Comparison of ENCODE assay signal across 11 cellular contexts in the genomic region with DNA sequence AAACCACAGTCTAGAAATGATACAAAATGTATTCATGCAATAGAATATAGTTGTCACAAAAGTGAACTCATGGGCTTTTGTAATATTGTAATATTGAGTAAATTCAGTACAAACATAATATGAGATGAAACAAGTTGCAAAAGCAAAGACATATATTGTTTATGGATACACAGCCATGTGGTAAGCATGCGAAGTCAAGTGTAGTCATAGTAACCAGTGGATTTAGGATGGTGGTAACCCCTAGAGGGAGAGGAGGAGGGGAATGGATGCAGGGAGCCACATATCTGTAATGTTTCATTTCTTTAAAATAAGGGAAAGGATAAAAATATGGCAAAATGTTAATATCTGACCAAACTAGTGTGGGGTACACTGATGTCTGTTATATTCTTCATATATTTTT. TPM values are rescaled to one million over a fixed set of nuclear protein-coding genes. Genes with fewer than 3 reads are reported as not detected.
A peak's percentile ranks its signal among the peaks of the same experiment; 100 is the strongest.
DNase-seq lines count a peak whose midpoint lies in the region; ATAC-seq and FAIRE-seq lines count a peak whose summit lies in the region.
"Had no signal": no experiment of that assay in that cellular context is flagged by ENCODE, and none has a peak within 500 bp of the region (broad histone marks: within the 10 kb centered on the region; RNA-seq: fewer than 3 reads in every experiment).

No MANE protein-coding gene starts in this region.

- H3K27ac Mint-ChIP-seq in activated naive CD8-positive, alpha-beta T cell treated with anti-CD3 and anti-CD28 coated beads, Interleukin-2, amount 50 U/mL, for 24 hours = no peak overlapping the region
- H3K27ac Mint-ChIP-seq: stimulated activated naive CD8-positive, alpha-beta T cell treated with anti-CD3 and anti-CD28 coated beads, Interleukin-15, Interleukin-2, amounts not matched to agents 100 ng/mL and 50 ng/mL, for 24 hours had no signal

- H3K4me3 Mint-ChIP-seq in activated naive CD8-positive, alpha-beta T cell treated with anti-CD3 and anti-CD28 coated beads, Interleukin-2, amount 50 U/mL, for 24 hours = no peak overlapping the region
- H3K4me3 Mint-ChIP-seq: stimulated activated naive CD8-positive, alpha-beta T cell treated with anti-CD3 and anti-CD28 coated beads, Interleukin-15, Interleukin-2, amounts not matched to agents 100 ng/mL and 50 ng/mL, for 24 hours had no signal

- ATAC-seq in HG03378 (IDR thresholded peaks at IDR 0.05; ENCODE audit: unreplicated experiment) (peak; percentile 12), HG03460 (IDR thresholded peaks at IDR 0.05; ENCODE audit: unreplicated experiment) (no peak)
- peak; percentile 54 for ATAC-seq in activated naive CD8-positive, alpha-beta T cell treated with anti-CD3 and anti-CD28 coated beads, Interleukin-2, amount 50 U/mL, for 24 hours

- no peak for FAIRE-seq in frontal cortex (lab: Jason Lieb, UNC)
- FAIRE-seq: TTC549 had no signal

- H3K9me3 Mint-ChIP-seq in activated naive CD8-positive, alpha-beta T cell treated with anti-CD3 and anti-CD28 coated beads, Interleukin-2, amount 50 U/mL, for 24 hours = no peaks in the 10 kb centered on the region
- H3K9me3 Mint-ChIP-seq: stimulated activated naive CD8-positive, alpha-beta T cell treated with anti-CD3 and anti-CD28 coated beads, Interleukin-15, Interleukin-2, amounts not matched to agents 100 ng/mL and 50 ng/mL, for 24 hours had no signal

- no peak for DNase-seq in activated naive CD8-positive, alpha-beta T cell treated with anti-CD3 and anti-CD28 coated beads, Interleukin-2, amount 50 U/mL, for 24 hours
- DNase-seq in frontal cortex (ENCODE audit: low spot score in 2 of 2) (no peak), DMS153 (lab: John Stamatoyannopoulos, UW) (no peak), COR-L47 (lab: John Stamatoyannopoulos, UW) (no peak)
- DNase-seq: NCI-H2029 treated with DMSO at 0.1 percent for 48 hours had no signal

- no peaks in the 10 kb centered on the region for H3K27me3 ChIP-seq in BLaER1
- H3K27me3 ChIP-seq in mucosa of rectum (ENCODE audit: control insufficient read depth in 2 of 2, insufficient read depth in 2 of 2, low read length in 2 of 2) = no peaks in the 10 kb centered on the region

- peaks cover 35% of the 10 kb centered on the region for H3K4me1 ChIP-seq in BLaER1
- peaks cover 0 to 8% of the 10 kb centered on the region in 2 donors for H3K4me1 ChIP-seq in mucosa of rectum (ENCODE audit: control insufficient read depth in 2 of 2, insufficient read depth in 2 of 2, low read length in 2 of 2)

- peaks cover 21% of the 10 kb centered on the region for H3K4me1 Mint-ChIP-seq in activated naive CD8-positive, alpha-beta T cell treated with anti-CD3 and anti-CD28 coated beads, Interleukin-2, amount 50 U/mL, for 24 hours

- H3K4me3 ChIP-seq in BLaER1 (no peak overlapping the region), mucosa of rectum (ENCODE audit: low read length in 2 of 2) (no peak overlapping the region)

- H3K27ac ChIP-seq in BLaER1 (0 out of 2 replicates have a peak overlapping the region, but pooled peaks have one; percentile 75), mucosa of rectum (ENCODE audit: low read depth in 2 of 2, low read length in 2 of 2) (peak overlapping the region; percentile 41 to 71)

- H3K27me3 Mint-ChIP-seq in activated naive CD8-positive, alpha-beta T cell treated with anti-CD3 and anti-CD28 coated beads, Interleukin-2, amount 50 U/mL, for 24 hours = no peaks in the 10 kb centered on the region
- H3K27me3 Mint-ChIP-seq: stimulated activated naive CD8-positive, alpha-beta T cell treated with anti-CD3 and anti-CD28 coated beads, Interleukin-15, Interleukin-2, amounts not matched to agents 100 ng/mL and 50 ng/mL, for 24 hours had no signal

- no peaks in the 10 kb centered on the region for H3K36me3 ChIP-seq in BLaER1
- H3K36me3 ChIP-seq in mucosa of rectum (ENCODE audit: control insufficient read depth in 2 of 2, insufficient read depth in 2 of 2, low read length in 2 of 2) = no peaks in the 10 kb centered on the region

- H3K9me3 ChIP-seq in BLaER1 (no peaks in the 10 kb centered on the region), mucosa of rectum (ENCODE audit: control insufficient read depth in 2 of 2, low read length in 2 of 2) (no peaks in the 10 kb centered on the region)

- no peaks in the 10 kb centered on the region for H3K36me3 Mint-ChIP-seq in activated naive CD8-positive, alpha-beta T cell treated with anti-CD3 and anti-CD28 coated beads, Interleukin-2, amount 50 U/mL, for 24 hours (ENCODE audit: low read depth)

- H4K20me1 ChIP-seq in BLaER1 = no peaks in the 10 kb centered on the region

- H3K4me2 ChIP-seq in BLaER1 = peak overlapping the region; percentile 67

- no peak overlapping the region for H3K9ac ChIP-seq in BLaER1
- H3K9ac ChIP-seq in mucosa of rectum (ENCODE audit: low read depth in 1 of 2, low read length in 2 of 2) = no peak overlapping the region

RNA-seq across cellular contexts. Expression of a gene that starts 47.4 kb away (rescaled TPM):
- 16.3 TPM for total RNA-seq in frontal cortex
